1 cellular context compared by ENCODE assay signal in the genomic region with DNA sequence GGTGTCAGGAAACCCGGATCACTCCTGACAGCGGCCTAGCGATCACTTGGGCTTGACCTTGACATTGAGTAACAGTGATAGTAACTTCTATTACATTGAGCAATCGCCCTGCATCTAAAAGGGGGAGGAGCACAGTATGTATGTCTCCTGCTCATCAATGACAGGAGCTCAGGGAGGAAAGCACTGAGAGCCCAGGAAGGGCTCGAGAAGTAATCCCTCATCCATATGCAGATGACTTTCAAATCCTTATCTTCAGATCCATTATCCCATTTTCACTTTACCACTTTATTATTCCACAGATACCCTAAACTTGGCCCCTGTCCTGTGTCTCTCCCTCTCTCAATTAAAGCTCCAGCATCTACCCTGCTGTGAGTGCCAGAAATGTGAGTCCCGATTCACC.
TF ChIP-seq lines count a peak whose summit lies in the region.

No MANE protein-coding gene starts in this region.

TF ChIP-seq in GM23338, 12 proteins besides CTCF, POLR2A, EP300 and RAD21 (continued from another document):
- TF ChIP-seq, protein P1, sequence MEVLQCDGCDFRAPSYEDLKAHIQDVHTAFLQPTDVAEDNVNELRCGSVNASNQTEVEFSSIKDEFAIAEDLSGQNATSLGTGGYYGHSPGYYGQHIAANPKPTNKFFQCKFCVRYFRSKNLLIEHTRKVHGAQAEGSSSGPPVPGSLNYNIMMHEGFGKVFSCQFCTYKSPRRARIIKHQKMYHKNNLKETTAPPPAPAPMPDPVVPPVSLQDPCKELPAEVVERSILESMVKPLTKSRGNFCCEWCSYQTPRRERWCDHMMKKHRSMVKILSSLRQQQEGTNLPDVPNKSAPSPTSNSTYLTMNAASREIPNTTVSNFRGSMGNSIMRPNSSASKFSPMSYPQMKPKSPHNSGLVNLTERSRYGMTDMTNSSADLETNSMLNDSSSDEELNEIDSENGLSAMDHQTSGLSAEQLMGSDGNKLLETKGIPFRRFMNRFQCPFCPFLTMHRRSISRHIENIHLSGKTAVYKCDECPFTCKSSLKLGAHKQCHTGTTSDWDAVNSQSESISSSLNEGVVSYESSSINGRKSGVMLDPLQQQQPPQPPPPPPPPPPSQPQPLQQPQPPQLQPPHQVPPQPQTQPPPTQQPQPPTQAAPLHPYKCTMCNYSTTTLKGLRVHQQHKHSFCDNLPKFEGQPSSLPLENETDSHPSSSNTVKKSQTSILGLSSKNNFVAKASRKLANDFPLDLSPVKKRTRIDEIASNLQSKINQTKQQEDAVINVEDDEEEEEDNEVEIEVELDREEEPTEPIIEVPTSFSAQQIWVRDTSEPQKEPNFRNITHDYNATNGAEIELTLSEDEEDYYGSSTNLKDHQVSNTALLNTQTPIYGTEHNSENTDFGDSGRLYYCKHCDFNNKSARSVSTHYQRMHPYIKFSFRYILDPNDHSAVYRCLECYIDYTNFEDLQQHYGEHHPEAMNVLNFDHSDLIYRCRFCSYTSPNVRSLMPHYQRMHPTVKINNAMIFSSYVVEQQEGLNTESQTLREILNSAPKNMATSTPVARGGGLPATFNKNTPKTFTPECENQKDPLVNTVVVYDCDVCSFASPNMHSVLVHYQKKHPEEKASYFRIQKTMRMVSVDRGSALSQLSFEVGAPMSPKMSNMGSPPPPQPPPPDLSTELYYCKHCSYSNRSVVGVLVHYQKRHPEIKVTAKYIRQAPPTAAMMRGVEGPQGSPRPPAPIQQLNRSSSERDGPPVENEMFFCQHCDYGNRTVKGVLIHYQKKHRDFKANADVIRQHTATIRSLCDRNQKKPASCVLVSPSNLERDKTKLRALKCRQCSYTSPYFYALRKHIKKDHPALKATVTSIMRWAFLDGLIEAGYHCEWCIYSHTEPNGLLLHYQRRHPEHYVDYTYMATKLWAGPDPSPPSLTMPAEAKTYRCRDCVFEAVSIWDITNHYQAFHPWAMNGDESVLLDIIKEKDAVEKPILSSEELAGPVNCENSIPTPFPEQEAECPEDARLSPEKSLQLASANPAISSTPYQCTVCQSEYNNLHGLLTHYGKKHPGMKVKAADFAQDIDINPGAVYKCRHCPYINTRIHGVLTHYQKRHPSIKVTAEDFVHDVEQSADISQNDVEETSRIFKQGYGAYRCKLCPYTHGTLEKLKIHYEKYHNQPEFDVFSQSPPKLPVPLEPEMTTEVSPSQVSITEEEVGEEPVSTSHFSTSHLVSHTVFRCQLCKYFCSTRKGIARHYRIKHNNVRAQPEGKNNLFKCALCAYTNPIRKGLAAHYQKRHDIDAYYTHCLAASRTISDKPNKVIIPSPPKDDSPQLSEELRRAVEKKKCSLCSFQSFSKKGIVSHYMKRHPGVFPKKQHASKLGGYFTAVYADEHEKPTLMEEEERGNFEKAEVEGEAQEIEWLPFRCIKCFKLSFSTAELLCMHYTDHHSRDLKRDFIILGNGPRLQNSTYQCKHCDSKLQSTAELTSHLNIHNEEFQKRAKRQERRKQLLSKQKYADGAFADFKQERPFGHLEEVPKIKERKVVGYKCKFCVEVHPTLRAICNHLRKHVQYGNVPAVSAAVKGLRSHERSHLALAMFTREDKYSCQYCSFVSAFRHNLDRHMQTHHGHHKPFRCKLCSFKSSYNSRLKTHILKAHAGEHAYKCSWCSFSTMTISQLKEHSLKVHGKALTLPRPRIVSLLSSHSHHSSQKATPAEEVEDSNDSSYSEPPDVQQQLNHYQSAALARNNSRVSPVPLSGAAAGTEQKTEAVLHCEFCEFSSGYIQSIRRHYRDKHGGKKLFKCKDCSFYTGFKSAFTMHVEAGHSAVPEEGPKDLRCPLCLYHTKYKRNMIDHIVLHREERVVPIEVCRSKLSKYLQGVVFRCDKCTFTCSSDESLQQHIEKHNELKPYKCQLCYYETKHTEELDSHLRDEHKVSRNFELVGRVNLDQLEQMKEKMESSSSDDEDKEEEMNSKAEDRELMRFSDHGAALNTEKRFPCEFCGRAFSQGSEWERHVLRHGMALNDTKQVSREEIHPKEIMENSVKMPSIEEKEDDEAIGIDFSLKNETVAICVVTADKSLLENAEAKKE (CRISPR knock-in tag; IDR thresholded peaks at IDR 0.05) = no peak
- TF ChIP-seq CREB1 (CRISPR knock-in tag; IDR thresholded peaks at IDR 0.05; ENCODE audit: low read depth) = no peak
- no peak for TF ChIP-seq JUNB (IDR thresholded peaks at IDR 0.05; ENCODE audit: unreplicated experiment)
- no peak for TF ChIP-seq NANOG (IDR thresholded peaks at IDR 0.05; ENCODE audit: borderline replicate concordance)
- TF ChIP-seq STAT1 (IDR thresholded peaks at IDR 0.05; ENCODE audit: unreplicated experiment) = no peak
- TF ChIP-seq POLR2AphosphoS5 (IDR thresholded peaks at IDR 0.05; ENCODE audit: low read depth) = no peak
- TF ChIP-seq ZNF331 (CRISPR knock-in tag; IDR thresholded peaks at IDR 0.05; ENCODE audit: low read depth) = no peak
TF ChIP-seq in GM23338: peak in this region for 0.
